35 cellular contexts compared by ENCODE assay signal in genomic region chr5:115820846-115821245, GRCh38. TPM values are rescaled to one million over a fixed set of nuclear protein-coding genes. Genes with fewer than 3 reads are reported as not detected.
"Had no signal": no experiment of that assay in that cellular context is flagged by ENCODE, and none has a peak within 500 bp of the region (broad histone marks: within the 10 kb centered on the region; RNA-seq: fewer than 3 reads in every experiment).

No MANE protein-coding gene starts in this region.

- H3K36me3 ChIP-seq: MG63 had no signal

- DNase-seq: Karpas-422, Kasumi-1, MG63, MM.1S, MV-4-11, NCI-H1048, NCI-H1092, NCI-H1092 treated with DMSO at 0.1 percent for 48 hours, NCI-H1105, NCI-H1105 treated with DMSO at 0.1 percent for 48 hours, NCI-H1417, NCI-H1417 treated with DMSO at 0.1 percent for 48 hours, NCI-H1436, NCI-H1436 treated with DMSO at 0.1 percent for 48 hours, NCI-H146, NCI-H1694, NCI-H1694 treated with DMSO at 0.1 percent for 48 hours, NCI-H187, NCI-H187 treated with DMSO at 0.1 percent for 48 hours, NCI-H1930, NCI-H2029, NCI-H2029 treated with DMSO at 0.1 percent for 48 hours, NCI-H2081, NCI-H2081 treated with DMSO at 0.1 percent for 48 hours, NCI-H2107, NCI-H2171, NCI-H2171 treated with DMSO at 0.1 percent for 48 hours, NCI-H2227 treated with DMSO at 0.1 percent for 48 hours, NCI-H226, NCI-H345, NCI-H446, NCI-H446 treated with DMSO at 0.1 percent for 48 hours, NCI-H510A, NCI-H510A treated with DMSO at 0.1 percent for 48 hours had no signal

- H3K4me3 ChIP-seq: MG63 had no signal

RNA-seq across cellular contexts. Expression of gene CDO1, which starts 4.4 kb away (rescaled TPM):
- total RNA-seq: NCI-H460 had no signal
